Comparison of ENCODE assay signal across 13 cellular contexts in the genomic region with DNA sequence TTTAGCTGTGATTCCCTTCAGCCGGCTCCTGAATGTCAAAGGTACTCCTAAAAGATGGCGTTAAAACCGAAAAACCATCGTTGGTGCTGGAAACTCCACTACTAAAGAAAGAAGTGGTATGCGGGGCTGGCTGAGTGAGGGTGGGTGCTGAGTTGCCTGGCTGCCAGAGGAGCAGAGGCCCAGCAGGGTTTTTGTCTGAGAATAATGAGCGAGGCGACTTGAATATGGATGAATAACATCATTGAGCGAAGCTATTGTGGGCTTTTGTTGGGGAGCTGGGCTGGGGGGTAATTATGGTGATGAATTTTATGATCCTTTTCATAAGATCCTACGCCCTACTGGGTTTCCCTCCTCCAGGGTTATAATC. TPM values are rescaled to one million over a fixed set of nuclear protein-coding genes. Genes with fewer than 3 reads are reported as not detected.
DNase-seq lines count a peak whose midpoint lies in the region; ATAC-seq and TF ChIP-seq lines count a peak whose summit lies in the region.
"Had no signal": no experiment of that assay in that cellular context is flagged by ENCODE, and none has a peak within 500 bp of the region (broad histone marks: within the 10 kb centered on the region; RNA-seq: fewer than 3 reads in every experiment).

No MANE protein-coding gene starts in this region.

- peak overlapping the region; percentile 96 for H3K9ac ChIP-seq in mesenchymal stem cell (ENCODE audit: low read length)

- no peaks in the 10 kb centered on the region for H3K9me3 Mint-ChIP-seq in activated naive CD8-positive, alpha-beta T cell treated with anti-CD3 and anti-CD28 coated beads for 36 hours
- H3K9me3 Mint-ChIP-seq in activated CD8-positive, alpha-beta T cell treated with anti-CD3 and anti-CD28 coated beads, Interleukin-2, amount 10 ng/mL, durations not matched to agents 7 days and 5 days (ENCODE audit: insufficient read depth) = no peaks in the 10 kb centered on the region

- H3K27me3 ChIP-seq in HAP-1 (ENCODE audit: low read depth) = no peaks in the 10 kb centered on the region
- H3K27me3 ChIP-seq in dorsolateral prefrontal cortex = peaks cover 0 to 38% (median 12%) of the 10 kb centered on the region in 45 donors
- peaks cover 18 to 34% of the 10 kb centered on the region in 2 experiments for H3K27me3 ChIP-seq in mesenchymal stem cell (ENCODE audit: control insufficient read depth in 1 of 2, insufficient read depth in 1 of 2, low read length in 2 of 2)

- H3K36me3 ChIP-seq in HAP-1 (replicated peaks) = peaks cover 10% of the 10 kb centered on the region
- H3K36me3 ChIP-seq in mesenchymal stem cell (ENCODE audit: control insufficient read depth in 1 of 2, insufficient read depth in 2 of 2, low read depth in 1 of 2, low read length in 2 of 2) = no peaks in the 10 kb centered on the region
- H3K36me3 ChIP-seq in OCI-LY7 (ENCODE audit: insufficient read depth, low read length) = no peaks in the 10 kb centered on the region
- H3K36me3 ChIP-seq: adrenal gland, left lung had no signal

- no peaks in the 10 kb centered on the region for H3K79me1 ChIP-seq in mesenchymal stem cell (replicated peaks; ENCODE audit: low read length, poor library complexity, severe bottlenecking)

- no peak overlapping the region for H4K91ac ChIP-seq in mesenchymal stem cell (ENCODE audit: low read length)

- H3K18ac ChIP-seq in mesenchymal stem cell (ENCODE audit: low read depth in 1 of 2, low read length in 2 of 2) = no peak overlapping the region

- intact Hi-C loops in dorsolateral prefrontal cortex (cut with DNase I) (no loop called here), OCI-LY7 (cut with micrococcal nuclease; ENCODE audit: unreplicated experiment) (no loop called here)

- H2BK120ac ChIP-seq in mesenchymal stem cell (ENCODE audit: low read depth, low read length) = no peak overlapping the region

- no peak overlapping the region for H3K4me3 Mint-ChIP-seq in activated naive CD8-positive, alpha-beta T cell treated with anti-CD3 and anti-CD28 coated beads for 36 hours
- H3K4me3 Mint-ChIP-seq in activated CD8-positive, alpha-beta T cell treated with anti-CD3 and anti-CD28 coated beads, Interleukin-2, amount 10 ng/mL, durations not matched to agents 7 days and 5 days = no peak overlapping the region

- no peak overlapping the region for H3K23ac ChIP-seq in mesenchymal stem cell (ENCODE audit: low read length in 2 of 2)

- H2AFZ ChIP-seq in mesenchymal stem cell (ENCODE audit: low read depth, low read length) (no peak overlapping the region), OCI-LY7 (ENCODE audit: low read length) (no peak overlapping the region)

- in situ Hi-C loops in HAP-1 (cut with MboI; ENCODE audit: low sequenced_read_pairs) = no loop called here

- H3K4me3 ChIP-seq in HAP-1 (peak overlapping the region; percentile 76), dorsolateral prefrontal cortex (peak overlapping the region in 39 of 59 donors; percentile 0 to 74 (median 27)), mesenchymal stem cell (ENCODE audit: insufficient read depth in 1 of 2, low read depth in 1 of 2, low read length in 2 of 2) (peak overlapping the region in 1 of 2 experiments; percentile 88), foreskin fibroblast (ENCODE audit: low read depth in 1 of 2, low read length in 2 of 2) (no peak overlapping the region), OCI-LY7 (ENCODE audit: low read depth, low read length, poor library complexity, severe bottlenecking) (no peak overlapping the region)
- H3K4me3 ChIP-seq: adrenal gland had no signal

- TF ChIP-seq CTCF in dorsolateral prefrontal cortex (IDR thresholded peaks at IDR 0.05 in 54 of 56, conservative IDR thresholded peaks at IDR 0.05 in 2 of 56; ENCODE audit: low read depth in 1 of 56, partially characterized antibody in 56 of 56) (no peak), foreskin fibroblast (IDR thresholded peaks at IDR 0.05; ENCODE audit: low read depth, low read length) (no peak), OCI-LY7 (conservative IDR thresholded peaks at IDR 0.05; ENCODE audit: low read length) (no peak)

- no peaks in the 10 kb centered on the region for H3K79me2 ChIP-seq in OCI-LY7 (ENCODE audit: insufficient read depth, low read depth, low read length)

- CTCF ChIA-PET in OCI-LY7 (lab: Charles Lee; ENCODE audit: unreplicated experiment) = no interaction called here
- CTCF ChIA-PET in activated CD8-positive, alpha-beta T cell treated with anti-CD3 and anti-CD28 coated beads, Interleukin-2, amount 10 ng/mL, durations not matched to agents 7 days and 5 days (lab: Charles Lee) = no interaction called here

- H3K9me2 ChIP-seq in OCI-LY7 (ENCODE audit: insufficient read depth, low read length) = no peaks in the 10 kb centered on the region

- H3K4ac ChIP-seq in mesenchymal stem cell (ENCODE audit: low read depth in 1 of 2, low read length in 2 of 2) = no peak overlapping the region

- 43% methylated on average over 7 of the region's 9 CpGs for WGBS in mesenchymal stem cell

- H3K4me1 ChIP-seq in HAP-1 (peaks cover 43% of the 10 kb centered on the region), mesenchymal stem cell (ENCODE audit: control insufficient read depth, insufficient read depth, low read depth, low read length) (peaks cover 6% of the 10 kb centered on the region), OCI-LY7 (ENCODE audit: insufficient read depth, low read length, poor library complexity, severe bottlenecking) (no peaks in the 10 kb centered on the region)
- H3K4me1 ChIP-seq: left lung had no signal

- H3K27ac ChIP-seq in dorsolateral prefrontal cortex (peak overlapping the region in 50 of 59 donors; percentile 1 to 87 (median 65)), mesenchymal stem cell (ENCODE audit: low read length, poor library complexity, severe bottlenecking) (no peak overlapping the region), substantia nigra (ENCODE audit: low read depth, low read length, poor library complexity, severe bottlenecking) (peak overlapping the region; percentile 66), OCI-LY7 (ENCODE audit: low read depth, low read length, poor library complexity, severe bottlenecking) (no peak overlapping the region)
- H3K27ac ChIP-seq: adrenal gland, left lung, VCaP had no signal

- no peak overlapping the region for H2BK15ac ChIP-seq in mesenchymal stem cell (ENCODE audit: low read depth, poor library complexity, severe bottlenecking)

- H3K27me3 Mint-ChIP-seq in activated naive CD8-positive, alpha-beta T cell treated with anti-CD3 and anti-CD28 coated beads for 36 hours = peaks cover 66% of the 10 kb centered on the region
- peaks cover 47% of the 10 kb centered on the region for H3K27me3 Mint-ChIP-seq in activated CD8-positive, alpha-beta T cell treated with anti-CD3 and anti-CD28 coated beads, Interleukin-2, amount 10 ng/mL, durations not matched to agents 7 days and 5 days (ENCODE audit: low read depth)

- H3K27ac Mint-ChIP-seq in activated naive CD8-positive, alpha-beta T cell treated with anti-CD3 and anti-CD28 coated beads for 36 hours = no peak overlapping the region
- no peak overlapping the region for H3K27ac Mint-ChIP-seq in activated CD8-positive, alpha-beta T cell treated with anti-CD3 and anti-CD28 coated beads, Interleukin-2, amount 10 ng/mL, durations not matched to agents 7 days and 5 days

- no peak overlapping the region for H4K8ac ChIP-seq in mesenchymal stem cell (ENCODE audit: low read length)

- no peak overlapping the region for H3K14ac ChIP-seq in mesenchymal stem cell (ENCODE audit: low read length in 2 of 2)

- no peaks in the 10 kb centered on the region for H4K20me1 ChIP-seq in OCI-LY7 (ENCODE audit: insufficient read depth, low read length)

- H3K9me3 ChIP-seq in HAP-1 = no peaks in the 10 kb centered on the region
- H3K9me3 ChIP-seq in mesenchymal stem cell (ENCODE audit: control insufficient read depth, low read length) = no peaks in the 10 kb centered on the region
- no peaks in the 10 kb centered on the region for H3K9me3 ChIP-seq in OCI-LY7 (ENCODE audit: low read length)
- H3K9me3 ChIP-seq: adrenal gland, left lung had no signal

- POLR2A ChIA-PET in OCI-LY7 (lab: Charles Lee) = no interaction called here
- POLR2A ChIA-PET in activated CD8-positive, alpha-beta T cell treated with anti-CD3 and anti-CD28 coated beads, Interleukin-2, amount 10 ng/mL, durations not matched to agents 7 days and 5 days (lab: Charles Lee) = no interaction called here

- no peak overlapping the region for H2BK5ac ChIP-seq in mesenchymal stem cell (ENCODE audit: low read depth, low read length, poor library complexity, severe bottlenecking)

- H2AK5ac ChIP-seq in mesenchymal stem cell (ENCODE audit: low read length, severe bottlenecking) = no peak overlapping the region

- no TSS peak for BruUV-seq in OCI-LY7 (replicated peaks; lab: Mats Ljungman, UMichigan)

- H3K4me2 ChIP-seq in mesenchymal stem cell (ENCODE audit: low read length, poor library complexity, severe bottlenecking) = no peak overlapping the region
- H3K4me2 ChIP-seq in OCI-LY7 (ENCODE audit: low read length) = no peak overlapping the region

- H3K36me3 Mint-ChIP-seq in activated naive CD8-positive, alpha-beta T cell treated with anti-CD3 and anti-CD28 coated beads for 36 hours = no peaks in the 10 kb centered on the region
- H3K36me3 Mint-ChIP-seq in activated CD8-positive, alpha-beta T cell treated with anti-CD3 and anti-CD28 coated beads, Interleukin-2, amount 10 ng/mL, durations not matched to agents 7 days and 5 days (ENCODE audit: low read depth) = no peaks in the 10 kb centered on the region

- peak; percentile 91 to 96 for DNase-seq in HAP-1 (ENCODE audit: low spot score in 2 of 2)
- DNase-seq in dorsolateral prefrontal cortex = no peak
- no peak for DNase-seq in mesenchymal stem cell
- peak in 12 of 49 donors; percentile 10 to 71 (median 33) for DNase-seq in substantia nigra (lab: John Stamatoyannopoulos, UW)
- no peak for DNase-seq in activated naive CD8-positive, alpha-beta T cell treated with anti-CD3 and anti-CD28 coated beads for 36 hours
- no peak for DNase-seq in foreskin fibroblast
- DNase-seq in OCI-LY7 (ENCODE audit: low spot score) = no peak
- no peak for DNase-seq in activated CD8-positive, alpha-beta T cell treated with anti-CD3 and anti-CD28 coated beads, Interleukin-2, amount 10 ng/mL, durations not matched to agents 7 days and 5 days
- DNase-seq: adrenal gland; left lung; stimulated activated CD4-positive, alpha-beta T cell treated with anti-CD3 and anti-CD28 coated beads, Interleukin-15, amount 100 ng/mL, for 24 hours had no signal

- ATAC-seq in activated CD8-positive, alpha-beta T cell treated with anti-CD3 and anti-CD28 coated beads, Interleukin-2, amount 10 ng/mL, durations not matched to agents 7 days and 5 days = no peak
- ATAC-seq: left lung, SK-N-SH treated with all-trans-retinoic acid at 6 μM for 48 hours had no signal

- no peak overlapping the region for H2BK12ac ChIP-seq in mesenchymal stem cell (ENCODE audit: low read length in 2 of 2)

- H3K4me1 Mint-ChIP-seq in activated naive CD8-positive, alpha-beta T cell treated with anti-CD3 and anti-CD28 coated beads for 36 hours = no peaks in the 10 kb centered on the region
- H3K4me1 Mint-ChIP-seq in activated CD8-positive, alpha-beta T cell treated with anti-CD3 and anti-CD28 coated beads, Interleukin-2, amount 10 ng/mL, durations not matched to agents 7 days and 5 days (ENCODE audit: low read depth) = no peaks in the 10 kb centered on the region

RNA-seq across cellular contexts. Expression of a gene that starts 1.9 kb away (rescaled TPM):
- total RNA-seq in dorsolateral prefrontal cortex (10 to 100 TPM in 47 of 120 experiments, 1 to 10 TPM in 73; 3.9 to 37.7 (median 9.2) TPM), OCI-LY7 (2022) (not detected in 2 replicates)
- 161 TPM for polyA plus RNA-seq in mesenchymal stem cell (2013, experiment 1 of 2)
- polyA plus RNA-seq in mesenchymal stem cell (2013, experiment 2 of 2) = 163 TPM
- not detected for total RNA-seq in activated naive CD8-positive, alpha-beta T cell treated with anti-CD3 and anti-CD28 coated beads for 36 hours
- not detected in 2 replicates for total RNA-seq in OCI-LY7 (2014; rRNA removed; shearing (Covaris generic))
- not detected for total RNA-seq in activated CD8-positive, alpha-beta T cell treated with anti-CD3 and anti-CD28 coated beads, Interleukin-2, amount 10 ng/mL, durations not matched to agents 7 days and 5 days

Comparison
In these comparisons a context has a peak if more than half of its experiments do, and no peak if none do; other contexts are left out.
1. DNase-seq: peak in HAP-1 (2 of 2); none in dorsolateral prefrontal cortex (0 of 10), mesenchymal stem cell (single experiment), activated naive CD8-positive, alpha-beta T cell treated with anti-CD3 and anti-CD28 coated beads for 36 hours (single experiment), foreskin fibroblast (0 of 2), OCI-LY7 (single experiment) and activated CD8-positive, alpha-beta T cell treated with anti-CD3 and anti-CD28 coated beads, Interleukin-2, amount 10 ng/mL, durations not matched to agents 7 days and 5 days (single experiment).
2. H3K4me3 ChIP-seq: peak in HAP-1 (single experiment) and dorsolateral prefrontal cortex (39 of 59); none in foreskin fibroblast (0 of 2) and OCI-LY7 (single experiment).
3. H3K27ac ChIP-seq: peak in dorsolateral prefrontal cortex (50 of 59) and substantia nigra (single experiment); none in mesenchymal stem cell (single experiment) and OCI-LY7 (single experiment).
4. RNA of a gene that starts 1.9 kb away (total RNA-seq): 3.9 to 37.7 TPM in dorsolateral prefrontal cortex; not detected in activated naive CD8-positive, alpha-beta T cell treated with anti-CD3 and anti-CD28 coated beads for 36 hours, not detected in OCI-LY7 and not detected in activated CD8-positive, alpha-beta T cell treated with anti-CD3 and anti-CD28 coated beads, Interleukin-2, amount 10 ng/mL, durations not matched to agents 7 days and 5 days; every median in the first group is over 4 times any median in the second.